Comparison of ENCODE assay signal across 22 cellular contexts in genomic region chr4:67030636-67031035, GRCh38.
DNase-seq lines count a peak whose midpoint lies in the region; ATAC-seq and TF ChIP-seq lines count a peak whose summit lies in the region.
"Had no signal": no experiment of that assay in that cellular context is flagged by ENCODE, and none has a peak within 500 bp of the region (broad histone marks: within the 10 kb centered on the region; RNA-seq: fewer than 3 reads in every experiment).

No MANE protein-coding gene starts in this region.

- no peaks in the 10 kb centered on the region for H3K27me3 Mint-ChIP-seq in nephron progenitor cell (ENCODE audit: low read depth, poor library complexity)
- H3K27me3 Mint-ChIP-seq: CD4-positive, alpha-beta memory T cell; IgD-negative memory B cell had no signal

- no peaks in the 10 kb centered on the region for H3K36me3 ChIP-seq in adipocyte (ENCODE audit: control insufficient read depth, insufficient read depth, low read length, severe bottlenecking)
- H3K36me3 ChIP-seq: BLaER1 treated with 17β-estradiol and CSF1 and Interleukin-3, amounts not matched to agents 10 nM and 100 nM; HAP-1 had no signal

- no peaks in the 10 kb centered on the region for H3K9me3 Mint-ChIP-seq in nephron progenitor cell
- H3K9me3 Mint-ChIP-seq: GM23338 had no signal

- no peak for TF ChIP-seq CTCF in cardiac fibroblast (IDR thresholded peaks at IDR 0.05; ENCODE audit: low read depth, low read length)
- no peak for TF ChIP-seq CTCF in nephron progenitor cell (IDR thresholded peaks at IDR 0.05)

- ATAC-seq in GM19452 (IDR thresholded peaks at IDR 0.05; ENCODE audit: unreplicated experiment) (no peak), HG02623 (IDR thresholded peaks at IDR 0.05; ENCODE audit: unreplicated experiment) (no peak)
- ATAC-seq: GM12878, GM23338 had no signal

- H3K9ac ChIP-seq in adipocyte (ENCODE audit: low read length) = no peak overlapping the region
- H3K9ac ChIP-seq: BLaER1 treated with 17β-estradiol and CSF1 and Interleukin-3, amounts not matched to agents 10 nM and 100 nM had no signal

- DNase-seq in COLO829 (ENCODE audit: low spot score) = peak; percentile 61
- peak; percentile 43 for DNase-seq in adipocyte (ENCODE audit: low read depth)
- DNase-seq in cardiac fibroblast (ENCODE audit: low read depth in 2 of 2) = peak; percentile 32 to 38
- peak; percentile 72 for DNase-seq in foreskin melanocyte
- DNase-seq in NCI-H187 (lab: John Stamatoyannopoulos, UW) = no peak
- no peak for DNase-seq in nephron progenitor cell
- DNase-seq: 8988T; CD4-positive, alpha-beta memory T cell; DND-41; NCI-H1694; NCI-H2081 treated with DMSO at 0.1 percent for 48 hours; NCI-H2171 treated with DMSO at 0.1 percent for 48 hours; NCI-H446; NCI-H526 treated with DMSO at 0.1 percent for 48 hours; SHP77 treated with DMSO at 0.1 percent for 48 hours had no signal

- no peaks in the 10 kb centered on the region for H3K9me3 ChIP-seq in adipocyte (ENCODE audit: control insufficient read depth, low read length)
- H3K9me3 ChIP-seq: HAP-1 had no signal

- H3K4me1 Mint-ChIP-seq in nephron progenitor cell = peaks cover 1% of the 10 kb centered on the region
- H3K4me1 Mint-ChIP-seq: CD4-positive, alpha-beta memory T cell; GM23338; IgD-negative memory B cell had no signal

- no peak overlapping the region for H3K4me3 ChIP-seq in adipocyte (ENCODE audit: low read length)
- H3K4me3 ChIP-seq in cardiac fibroblast (replicated peaks in 1 of 2; ENCODE audit: low read depth in 2 of 2, low read length in 2 of 2) = no peak overlapping the region
- H3K4me3 ChIP-seq: BLaER1 treated with 17β-estradiol and CSF1 and Interleukin-3, amounts not matched to agents 10 nM and 100 nM; GM12878; GM23338; HAP-1 had no signal

- H3K27ac Mint-ChIP-seq in nephron progenitor cell = no peak overlapping the region
- H3K27ac Mint-ChIP-seq: CD4-positive, alpha-beta memory T cell; GM23338; IgD-negative memory B cell had no signal

- no peaks in the 10 kb centered on the region for H3K36me3 Mint-ChIP-seq in nephron progenitor cell (ENCODE audit: low read depth)
- H3K36me3 Mint-ChIP-seq: CD4-positive, alpha-beta memory T cell; IgD-negative memory B cell had no signal

- H3K27me3 ChIP-seq in adipocyte (replicated peaks; ENCODE audit: control insufficient read depth, insufficient read depth, low read length) = no peaks in the 10 kb centered on the region
- H3K27me3 ChIP-seq: BLaER1 treated with 17β-estradiol and CSF1 and Interleukin-3, amounts not matched to agents 10 nM and 100 nM had no signal

- no peaks in the 10 kb centered on the region for H3K4me1 ChIP-seq in adipocyte (ENCODE audit: control insufficient read depth, insufficient read depth, low read length)
- H3K4me1 ChIP-seq: HAP-1 had no signal

- no peak overlapping the region for H3K4me3 Mint-ChIP-seq in nephron progenitor cell
- H3K4me3 Mint-ChIP-seq: CD4-positive, alpha-beta memory T cell; GM23338; IgD-negative memory B cell had no signal

Comparison
In these comparisons a context has a peak if more than half of its experiments do, and no peak if none do; other contexts are left out.
1. DNase-seq: peak in COLO829 (single experiment), adipocyte (single experiment), cardiac fibroblast (2 of 2) and foreskin melanocyte (single experiment); none in NCI-H187 (0 of 2) and nephron progenitor cell (single experiment).